Comparison of ENCODE assay signal across 6 cellular contexts in the genomic region with DNA sequence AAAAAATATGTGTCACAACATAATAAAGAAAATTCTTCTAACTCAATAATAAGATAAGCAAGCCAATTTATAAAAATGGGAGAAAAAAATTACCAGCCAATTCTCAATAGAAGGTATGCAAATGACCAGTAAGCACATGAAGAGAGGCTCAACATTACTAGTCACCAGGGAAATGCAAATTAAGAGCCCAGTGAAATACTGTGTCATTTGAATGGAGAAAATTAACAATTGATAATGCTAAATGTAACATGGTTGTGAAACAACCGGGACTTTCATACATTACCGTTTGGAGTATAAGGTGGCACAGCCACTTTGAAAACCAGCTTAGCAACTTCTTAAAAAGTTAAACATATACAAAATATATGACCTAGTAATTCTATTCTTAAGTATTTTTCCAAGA.
"Had no signal": no experiment of that assay in that cellular context is flagged by ENCODE, and none has a peak within 500 bp of the region (broad histone marks: within the 10 kb centered on the region; RNA-seq: fewer than 3 reads in every experiment).

No MANE protein-coding gene starts in this region.

- H3K4me3 ChIP-seq: GM23248 had no signal

- DNase-seq: GM23248, GOT3, H7, HCEC 1CT, KBM-7 had no signal

- ATAC-seq: HepG2 had no signal

- H3K27ac ChIP-seq: GM23248 had no signal
